ENCODE assay signal across 8 cellular contexts in the genomic region with DNA sequence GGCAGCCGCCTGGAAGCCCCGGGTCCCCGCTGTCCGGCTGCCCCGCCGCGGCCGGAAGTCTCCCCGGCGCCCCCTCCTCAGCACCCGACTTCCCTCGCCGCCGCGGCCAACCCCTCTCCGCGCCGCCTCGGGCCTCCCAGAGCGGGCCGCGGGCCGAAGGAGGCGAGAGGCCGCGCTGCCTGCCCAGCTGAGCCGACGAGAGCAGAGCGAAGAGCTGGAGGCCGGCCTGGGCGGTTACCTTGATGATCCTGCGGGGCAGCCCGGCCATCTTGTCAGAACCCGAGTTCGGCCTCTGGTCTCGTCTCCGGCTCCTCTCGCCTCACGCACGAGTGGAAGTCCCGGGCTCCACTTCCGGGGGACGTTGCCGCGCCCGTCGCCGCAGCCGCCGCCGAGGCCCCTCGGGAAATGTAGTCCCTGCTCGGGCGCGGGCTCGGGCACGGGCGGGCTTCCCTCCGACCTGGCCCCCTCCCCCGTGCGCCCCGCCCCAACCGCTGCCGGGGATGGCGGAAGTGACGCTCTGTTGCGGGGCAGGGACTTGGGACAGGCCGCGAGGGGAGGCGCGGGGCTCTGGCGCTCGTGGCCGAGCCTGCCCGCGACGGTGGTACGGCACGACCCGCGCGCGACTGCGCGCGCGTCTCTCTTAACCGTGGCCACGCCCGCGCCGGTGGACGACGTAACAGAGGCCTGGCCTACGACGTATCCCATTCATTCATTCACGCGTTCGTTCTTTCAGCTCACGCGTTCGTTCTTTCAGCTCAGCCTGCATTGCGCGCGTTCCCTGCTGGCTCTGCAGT. TPM values are rescaled to one million over a fixed set of nuclear protein-coding genes. Genes with fewer than 3 reads are reported as not detected.
DNase-seq lines count a peak whose midpoint lies in the region; ATAC-seq and TF ChIP-seq lines count a peak whose summit lies in the region.

A gene with protein sequence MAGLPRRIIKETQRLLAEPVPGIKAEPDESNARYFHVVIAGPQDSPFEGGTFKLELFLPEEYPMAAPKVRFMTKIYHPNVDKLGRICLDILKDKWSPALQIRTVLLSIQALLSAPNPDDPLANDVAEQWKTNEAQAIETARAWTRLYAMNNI (minus strand): TSS at position 331 of the 794 bp plus-strand sequence. CDS start 63 bp downstream, at position 268.

- peaks cover 0 to 3% of the 10 kb centered on the region in 2 donors for H3K4me1 ChIP-seq in breast epithelium
- H3K4me1 ChIP-seq in skeletal muscle tissue (ENCODE audit: control insufficient read depth in 3 of 3, insufficient read depth in 3 of 3, low read length in 3 of 3) = peaks cover 30 to 45% (median 37%) of the 10 kb centered on the region in 3 donors

- CTCF ChIA-PET in AG04450 (lab: Charles Lee) = interaction anchor here (1.4 kb wide), 1 partner anchor 22 kb away, joined by 3 read pairs; no protein-coding TSS in a partner anchor

- H3K36me3 ChIP-seq in WERI-Rb-1 (peaks cover 3% of the 10 kb centered on the region), breast epithelium (no peaks in the 10 kb centered on the region), skeletal muscle tissue (ENCODE audit: control insufficient read depth in 3 of 3, insufficient read depth in 3 of 3, low read length in 3 of 3) (no peaks in the 10 kb centered on the region)

- H3K27me3 ChIP-seq in AG04450 (ENCODE audit: control insufficient read depth, insufficient read depth, low read length) = no peaks in the 10 kb centered on the region
- H3K27me3 ChIP-seq in WERI-Rb-1 (ENCODE audit: insufficient read depth, low read depth, severe bottlenecking) = no peaks in the 10 kb centered on the region
- H3K27me3 ChIP-seq in breast epithelium = no peaks in the 10 kb centered on the region
- no peaks in the 10 kb centered on the region for H3K27me3 ChIP-seq in skeletal muscle tissue (ENCODE audit: control insufficient read depth in 3 of 3, insufficient read depth in 3 of 3, low read length in 3 of 3)

- H3K27ac ChIP-seq in AG04450 (ENCODE audit: low read depth, low read length) (peak within 1 kb of the TSS; percentile 92), WERI-Rb-1 (peak within 1 kb of the TSS; percentile 96), breast epithelium (peak within 1 kb of the TSS; percentile 94 to 97), skeletal muscle tissue (ENCODE audit: low read depth, low read length) (peak within 1 kb of the TSS; percentile 91)

- TF ChIP-seq CTCF in AG04450 (IDR thresholded peaks at IDR 0.05; ENCODE audit: low read depth, low read length) (no peak), WERI-Rb-1 (IDR thresholded peaks at IDR 0.05; ENCODE audit: low read depth, low read length) (no peak), breast epithelium (IDR thresholded peaks at IDR 0.05) (no peak)

- peak within 1 kb of the TSS; percentile 79 to 95 (median 93) for H3K9ac ChIP-seq in skeletal muscle tissue (ENCODE audit: low read depth in 1 of 3, low read length in 3 of 3)

- TF ChIP-seq POLR2A in breast epithelium (IDR thresholded peaks at IDR 0.05) = peak; percentile 24

- intact Hi-C loops in breast epithelium (cut with DNase I; ENCODE audit: low total_unique reads) = no loop called here

- POLR2A ChIA-PET in AG04450 (lab: Yijun Ruan, JAX) = interaction anchor here (0.6 to 1.5 kb wide), 3 partner anchors 14 to 657 kb away, joined by 3 to 4 read pairs (median 3); no protein-coding TSS in a partner anchor

- peak; percentile 81 for ATAC-seq in GM18907 (IDR thresholded peaks at IDR 0.05; ENCODE audit: unreplicated experiment)
- ATAC-seq in HG03139 (IDR thresholded peaks at IDR 0.05; ENCODE audit: unreplicated experiment) = peak; percentile 76

- H3K4me3 ChIP-seq in AG04450 (ENCODE audit: low read depth, low read length) (peak within 1 kb of the TSS; percentile 77), WERI-Rb-1 (ENCODE audit: low read depth, low read length) (peak within 1 kb of the TSS; percentile 99), breast epithelium (peak within 1 kb of the TSS; percentile 87 to 99 (median 98)), iPS-18c (ENCODE audit: insufficient read depth, low read depth, low read length) (peak within 1 kb of the TSS; percentile 96), skeletal muscle tissue (ENCODE audit: low read length in 3 of 3) (peak within 1 kb of the TSS; percentile 85 to 96 (median 88))

- DNase-seq in AG04450 (ENCODE audit: low read depth, low spot score) = peak; percentile 84
- DNase-seq in NCI-H2227 (lab: John Stamatoyannopoulos, UW; ENCODE audit: unreplicated experiment) = peak; percentile 99
- DNase-seq in WERI-Rb-1 = peak; percentile 97
- DNase-seq in breast epithelium (ENCODE audit: low spot score in 2 of 2) = peak; percentile 95 to 98

- no peaks in the 10 kb centered on the region; the same call in 1 of the 2 replicates for H3K9me3 ChIP-seq in AG04450 (ENCODE audit: control insufficient read depth, insufficient read depth, low read length)
- H3K9me3 ChIP-seq in WERI-Rb-1 (ENCODE audit: severe bottlenecking) = no peaks in the 10 kb centered on the region
- no peaks in the 10 kb centered on the region for H3K9me3 ChIP-seq in breast epithelium
- H3K9me3 ChIP-seq in iPS-18c (ENCODE audit: control insufficient read depth, insufficient read depth, low read length) = peaks cover 2% of the 10 kb centered on the region
- H3K9me3 ChIP-seq in skeletal muscle tissue (ENCODE audit: control insufficient read depth in 3 of 3, low read length in 3 of 3) = no peaks in the 10 kb centered on the region

RNA-seq across cellular contexts. Expression of the gene that starts here (rescaled TPM):
- 159 and 167 TPM in 2 replicates for polyA plus RNA-seq in AG04450 (2011; rRNA removed)
- polyA minus RNA-seq in AG04450 (2011; rRNA and poly(A)+ RNA removed) = 60.1 and 80.1 TPM in 2 replicates
- 10 to 100 TPM; 23.0 to 47.7 (median 43.3) TPM for total RNA-seq in breast epithelium
- 51.7 TPM for total RNA-seq in skeletal muscle tissue

Comparison
In these comparisons a context has a peak if more than half of its experiments do, and no peak if none do; other contexts are left out.
1. Peak in every context shown above with its lines: DNase-seq, ATAC-seq, H3K4me3 ChIP-seq and H3K27ac ChIP-seq.